Comparison of ENCODE assay signal across 1 cellular context in genomic region chr19:40285353-40286234, GRCh38.
TF ChIP-seq lines count a peak whose summit lies in the region.

No MANE protein-coding gene starts in this region.

TF ChIP-seq in HepG2, 621 proteins besides CTCF, POLR2A, EP300 and RAD21 (continued from another document and continues in another):
- TF ChIP-seq ZBTB8A (CRISPR knock-in tag; IDR thresholded peaks at IDR 0.05; ENCODE audit: borderline replicate concordance, low read depth) (no peak), THRA (CRISPR knock-in tag; IDR thresholded peaks at IDR 0.05; ENCODE audit: borderline replicate concordance) (no peak), NFYC (CRISPR knock-in tag; IDR thresholded peaks at IDR 0.05) (peak; percentile 49; the same call in 1 of the 2 replicates), ZNF503 (CRISPR knock-in tag; IDR thresholded peaks at IDR 0.05) (no peak), CBX2 (IDR thresholded peaks at IDR 0.05; ENCODE audit: low read depth, low read length) (no peak), CBX2 (CRISPR knock-in tag; IDR thresholded peaks at IDR 0.05; ENCODE audit: low read depth) (no peak), RBM39 (IDR thresholded peaks at IDR 0.05; ENCODE audit: low read depth, low read length, poor library complexity, severe bottlenecking) (no peak), SMC3 (IDR thresholded peaks at IDR 0.05; ENCODE audit: low read length) (no peak), CSRNP2 (CRISPR knock-in tag; conservative IDR thresholded peaks at IDR 0.05; ENCODE audit: low read depth) (no peak), FOXA1 (IDR thresholded peaks at IDR 0.05) (no peak), FOXA1 (CRISPR knock-in tag; IDR thresholded peaks at IDR 0.05) (peak; percentile 78), HOXA3 (CRISPR knock-in tag; IDR thresholded peaks at IDR 0.05) (peak; percentile 60; the same call in 1 of the 2 replicates), ZNF329 (CRISPR knock-in tag; IDR thresholded peaks at IDR 0.05; ENCODE audit: low read depth) (no peak), ZNF674 (CRISPR knock-in tag; IDR thresholded peaks at IDR 0.05; ENCODE audit: low read depth) (no peak), SYNCRIP (IDR thresholded peaks at IDR 0.05; ENCODE audit: insufficient read depth, low read depth, low read length) (no peak), SMAD3 (CRISPR knock-in tag; IDR thresholded peaks at IDR 0.05) (no peak), ZNF530 (CRISPR knock-in tag; IDR thresholded peaks at IDR 0.05; ENCODE audit: low read depth) (no peak), EZH2 (conservative IDR thresholded peaks at IDR 0.05; ENCODE audit: low read depth, low read length) (no peak), ZNF317 (CRISPR knock-in tag; IDR thresholded peaks at IDR 0.05) (no peak), FIP1L1 (IDR thresholded peaks at IDR 0.05; ENCODE audit: borderline replicate concordance, insufficient read depth, low read depth, low read length) (no peak), ZNF614 (CRISPR knock-in tag; IDR thresholded peaks at IDR 0.05; ENCODE audit: borderline replicate concordance) (no peak; the same call in 1 of the 2 replicates), ZNF652 (CRISPR knock-in tag; IDR thresholded peaks at IDR 0.05; ENCODE audit: borderline replicate concordance, low read depth) (no peak), TBX2 (CRISPR knock-in tag; IDR thresholded peaks at IDR 0.05; ENCODE audit: borderline replicate concordance) (peak; percentile 22; the same call in 1 of the 2 replicates), TCF12 (IDR thresholded peaks at IDR 0.05) (no peak), TCF12 (CRISPR knock-in tag; IDR thresholded peaks at IDR 0.05) (no peak), POGZ (CRISPR knock-in tag; IDR thresholded peaks at IDR 0.05) (no peak), ZBED4 (CRISPR knock-in tag; IDR thresholded peaks at IDR 0.05; ENCODE audit: borderline replicate concordance) (no peak), ZNF230 (CRISPR knock-in tag; IDR thresholded peaks at IDR 0.05) (no peak), PRMT3 (CRISPR knock-in tag; IDR thresholded peaks at IDR 0.05; ENCODE audit: borderline replicate concordance, low read depth) (no peak)
- TF ChIP-seq, protein P1, sequence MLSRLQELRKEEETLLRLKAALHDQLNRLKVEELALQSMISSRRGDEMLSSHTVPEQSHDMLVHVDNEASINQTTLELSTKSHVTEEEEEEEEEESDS (CRISPR knock-in tag; IDR thresholded peaks at IDR 0.05; ENCODE audit: borderline replicate concordance): peak; percentile 97
- TF ChIP-seq, protein P2, sequence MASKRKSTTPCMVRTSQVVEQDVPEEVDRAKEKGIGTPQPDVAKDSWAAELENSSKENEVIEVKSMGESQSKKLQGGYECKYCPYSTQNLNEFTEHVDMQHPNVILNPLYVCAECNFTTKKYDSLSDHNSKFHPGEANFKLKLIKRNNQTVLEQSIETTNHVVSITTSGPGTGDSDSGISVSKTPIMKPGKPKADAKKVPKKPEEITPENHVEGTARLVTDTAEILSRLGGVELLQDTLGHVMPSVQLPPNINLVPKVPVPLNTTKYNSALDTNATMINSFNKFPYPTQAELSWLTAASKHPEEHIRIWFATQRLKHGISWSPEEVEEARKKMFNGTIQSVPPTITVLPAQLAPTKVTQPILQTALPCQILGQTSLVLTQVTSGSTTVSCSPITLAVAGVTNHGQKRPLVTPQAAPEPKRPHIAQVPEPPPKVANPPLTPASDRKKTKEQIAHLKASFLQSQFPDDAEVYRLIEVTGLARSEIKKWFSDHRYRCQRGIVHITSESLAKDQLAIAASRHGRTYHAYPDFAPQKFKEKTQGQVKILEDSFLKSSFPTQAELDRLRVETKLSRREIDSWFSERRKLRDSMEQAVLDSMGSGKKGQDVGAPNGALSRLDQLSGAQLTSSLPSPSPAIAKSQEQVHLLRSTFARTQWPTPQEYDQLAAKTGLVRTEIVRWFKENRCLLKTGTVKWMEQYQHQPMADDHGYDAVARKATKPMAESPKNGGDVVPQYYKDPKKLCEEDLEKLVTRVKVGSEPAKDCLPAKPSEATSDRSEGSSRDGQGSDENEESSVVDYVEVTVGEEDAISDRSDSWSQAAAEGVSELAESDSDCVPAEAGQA (IDR thresholded peaks at IDR 0.05; ENCODE audit: low read depth): no peak
- TF ChIP-seq, protein P2 (CRISPR knock-in tag; IDR thresholded peaks at IDR 0.05; ENCODE audit: borderline replicate concordance): no peak
- TF ChIP-seq, protein P3, sequence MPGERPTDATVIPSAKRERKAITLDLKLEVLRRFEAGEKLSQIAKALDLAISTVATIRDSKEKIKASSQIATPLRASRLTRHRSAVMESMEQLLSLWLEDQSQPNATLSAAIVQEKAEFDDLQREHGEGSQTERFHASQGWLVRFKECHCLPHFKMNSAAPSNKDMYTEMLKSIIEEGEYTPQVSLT (CRISPR knock-in tag; IDR thresholded peaks at IDR 0.05; ENCODE audit: borderline replicate concordance, low read depth): no peak
- TF ChIP-seq, protein P4, sequence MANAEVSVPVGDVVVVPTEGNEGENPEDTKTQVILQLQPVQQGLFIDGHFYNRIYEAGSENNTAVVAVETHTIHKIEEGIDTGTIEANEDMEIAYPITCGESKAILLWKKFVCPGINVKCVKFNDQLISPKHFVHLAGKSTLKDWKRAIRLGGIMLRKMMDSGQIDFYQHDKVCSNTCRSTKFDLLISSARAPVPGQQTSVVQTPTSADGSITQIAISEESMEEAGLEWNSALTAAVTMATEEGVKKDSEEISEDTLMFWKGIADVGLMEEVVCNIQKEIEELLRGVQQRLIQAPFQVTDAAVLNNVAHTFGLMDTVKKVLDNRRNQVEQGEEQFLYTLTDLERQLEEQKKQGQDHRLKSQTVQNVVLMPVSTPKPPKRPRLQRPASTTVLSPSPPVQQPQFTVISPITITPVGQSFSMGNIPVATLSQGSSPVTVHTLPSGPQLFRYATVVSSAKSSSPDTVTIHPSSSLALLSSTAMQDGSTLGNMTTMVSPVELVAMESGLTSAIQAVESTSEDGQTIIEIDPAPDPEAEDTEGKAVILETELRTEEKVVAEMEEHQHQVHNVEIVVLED (CRISPR knock-in tag; IDR thresholded peaks at IDR 0.05; ENCODE audit: borderline replicate concordance): peak; percentile 45; the same call in 1 of the 2 replicates
